In genomic region chr5:177382423-177383029, GRCh38 we compare ENCODE assay signal across 8 cellular contexts. TPM values are rescaled to one million over a fixed set of nuclear protein-coding genes. Genes with fewer than 3 reads are reported as not detected.
A peak's percentile ranks its signal among the peaks of the same experiment; 100 is the strongest.
DNase-seq lines count a peak whose midpoint lies in the region; ATAC-seq and TF ChIP-seq lines count a peak whose summit lies in the region.

No MANE protein-coding gene starts in this region.

- peaks cover 38% of the 10 kb centered on the region for H3K27me3 Mint-ChIP-seq in stimulated activated memory B cell treated with anti-CD40 and anti-IgM and Interleukin-4, amounts not matched to agents 10 μg/mL and 1 μg/mL and 100 μg/mL, for 72 hours

- no peaks in the 10 kb centered on the region for H3K36me3 Mint-ChIP-seq in stimulated activated memory B cell treated with anti-CD40 and anti-IgM and Interleukin-4, amounts not matched to agents 10 μg/mL and 1 μg/mL and 100 μg/mL, for 72 hours

- ATAC-seq in Right ventricle myocardium superior (ENCODE audit: poor library complexity) (peak; percentile 86), HG02623 (IDR thresholded peaks at IDR 0.05; ENCODE audit: unreplicated experiment) (no peak), GM21447 (IDR thresholded peaks at IDR 0.05; ENCODE audit: unreplicated experiment) (no peak), GM21723 (IDR thresholded peaks at IDR 0.05; ENCODE audit: unreplicated experiment) (no peak)
- ATAC-seq in stimulated activated memory B cell treated with anti-CD40 and anti-IgM and Interleukin-4, amounts not matched to agents 10 μg/mL and 1 μg/mL and 100 μg/mL, for 72 hours, result no peak

- POLR2A ChIA-PET in AG04449 (lab: Yijun Ruan, JAX), result interaction anchor here (0.7 kb wide), 1 partner anchor 115 kb away, joined by 4 read pairs; no protein-coding TSS in a partner anchor

- no peak overlapping the region for H3K4me3 Mint-ChIP-seq in stimulated activated memory B cell treated with anti-CD40 and anti-IgM and Interleukin-4, amounts not matched to agents 10 μg/mL and 1 μg/mL and 100 μg/mL, for 72 hours

- H3K27ac ChIP-seq in VCaP, result no peak overlapping the region; the same call in 1 of the 2 replicates

- peak; percentile 33 for TF ChIP-seq CTCF in AG04449 (IDR thresholded peaks at IDR 0.05; ENCODE audit: insufficient read depth, low read length, missing control alignments)
- TF ChIP-seq CTCF in GM12873 (IDR thresholded peaks at IDR 0.05; ENCODE audit: insufficient read depth, low read depth, low read length, missing control alignments), result peak; percentile 31
- peak; percentile 49 for TF ChIP-seq CTCF in VCaP (conservative IDR thresholded peaks at IDR 0.05)

- no peak overlapping the region for H3K27ac Mint-ChIP-seq in stimulated activated memory B cell treated with anti-CD40 and anti-IgM and Interleukin-4, amounts not matched to agents 10 μg/mL and 1 μg/mL and 100 μg/mL, for 72 hours

- CTCF ChIA-PET in AG04449 (lab: Yijun Ruan, JAX), result interaction anchor here (0.6 to 35.1 kb wide), 7 partner anchors 2 to 118 kb away, joined by 3 to 853 read pairs (median 6); partner anchors contain the start of genes F12, LMAN2, PFN3 and SLC34A1

- peaks cover 8% of the 10 kb centered on the region for H3K4me1 Mint-ChIP-seq in stimulated activated memory B cell treated with anti-CD40 and anti-IgM and Interleukin-4, amounts not matched to agents 10 μg/mL and 1 μg/mL and 100 μg/mL, for 72 hours

- DNase-seq in AG04449 (ENCODE audit: low read depth, low spot score) (no peak), Right ventricle myocardium superior (no peak)

- no peaks in the 10 kb centered on the region for H3K9me3 Mint-ChIP-seq in stimulated activated memory B cell treated with anti-CD40 and anti-IgM and Interleukin-4, amounts not matched to agents 10 μg/mL and 1 μg/mL and 100 μg/mL, for 72 hours

- intact Hi-C loops in Right ventricle myocardium superior (cut with DNase I), result no loop called here

- no peak overlapping the region for H3K4me3 ChIP-seq in AG04449 (ENCODE audit: low read depth, low read length)

RNA-seq across cellular contexts. Expression of gene SLC34A1, which starts 1.7 kb away (rescaled TPM):
- total RNA-seq in Right ventricle myocardium superior, result not detected

RNA-seq across cellular contexts. Expression of gene PFN3, which starts 17.9 kb away (rescaled TPM):
- not detected for total RNA-seq in Right ventricle myocardium superior

RNA-seq across cellular contexts. Expression of gene RGS14, which starts 24.8 kb away (rescaled TPM):
- 2.4 TPM for total RNA-seq in Right ventricle myocardium superior

RNA-seq across cellular contexts. Expression of gene F12, which starts 26.8 kb away (rescaled TPM):
- not detected for total RNA-seq in Right ventricle myocardium superior

RNA-seq across cellular contexts. Expression of gene LMAN2, which starts 31.1 kb away (rescaled TPM):
- 56.8 TPM for total RNA-seq in Right ventricle myocardium superior
